In genomic region chr6:137488736-137489409, GRCh38 we compare ENCODE assay signal across 13 cellular contexts. TPM values are rescaled to one million over a fixed set of nuclear protein-coding genes. Genes with fewer than 3 reads are reported as not detected.
DNase-seq lines count a peak whose midpoint lies in the region; ATAC-seq and TF ChIP-seq lines count a peak whose summit lies in the region.
"Had no signal": no experiment of that assay in that cellular context is flagged by ENCODE, and none has a peak within 500 bp of the region (broad histone marks: within the 10 kb centered on the region; RNA-seq: fewer than 3 reads in every experiment).

No MANE protein-coding gene starts in this region.

- no peak overlapping the region for H3K18ac ChIP-seq in IMR-90 (ENCODE audit: low read depth, low read length)

- H3K4me3 ChIP-seq in IMR-90 (ENCODE audit: insufficient read depth, low read depth, low read length) (no peak overlapping the region), endodermal cell (ENCODE audit: low read length) (peak overlapping the region; percentile 67), parathyroid adenoma (ENCODE audit: low read depth, low read length) (no peak overlapping the region)
- H3K4me3 ChIP-seq: adrenal gland had no signal

- TF ChIP-seq CTCF in IMR-90 (conservative IDR thresholded peaks at IDR 0.05; ENCODE audit: low read depth, low read length) (no peak), endodermal cell (conservative IDR thresholded peaks at IDR 0.05) (no peak), parathyroid adenoma (IDR thresholded peaks at IDR 0.05) (no peak), foreskin keratinocyte (conservative IDR thresholded peaks at IDR 0.05) (no peak)

- TF ChIP-seq RAD21 in IMR-90 (IDR thresholded peaks at IDR 0.05; ENCODE audit: low read length), result no peak

- no peak overlapping the region for H4K8ac ChIP-seq in IMR-90 (ENCODE audit: low read depth in 2 of 2, low read length in 2 of 2)

- no peaks in the 10 kb centered on the region for H3K79me2 ChIP-seq in parathyroid adenoma

- no peaks in the 10 kb centered on the region; the same call in 1 of the 2 replicates for H4K20me1 ChIP-seq in IMR-90 (ENCODE audit: insufficient read depth, low read length)

- CTCF ChIA-PET in IMR-90 (lab: Yijun Ruan, JAX), result interaction anchor here (0.6 kb wide), 1 partner anchor 554 kb away, joined by 6 read pairs; no protein-coding TSS in a partner anchor

- H2BK5ac ChIP-seq in IMR-90 (ENCODE audit: low read depth, low read length, poor library complexity, severe bottlenecking), result no peak overlapping the region

- H2AK5ac ChIP-seq in IMR-90 (ENCODE audit: low read depth, low read length), result no peak overlapping the region

- no peaks in the 10 kb centered on the region for H3K36me3 Mint-ChIP-seq in endodermal cell (ENCODE audit: low read depth)

- peaks cover 82% of the 10 kb centered on the region for H3K27me3 ChIP-seq in IMR-90 (ENCODE audit: control insufficient read depth, insufficient read depth, low read length)
- peaks cover 100% of the 10 kb centered on the region for H3K27me3 ChIP-seq in endodermal cell (ENCODE audit: control insufficient read depth, insufficient read depth, low read length, poor library complexity, severe bottlenecking)
- H3K27me3 ChIP-seq in parathyroid adenoma (ENCODE audit: control insufficient read depth, insufficient read depth, low read length), result peaks cover 30% of the 10 kb centered on the region
- H3K27me3 ChIP-seq in foreskin keratinocyte, result peaks cover 100% of the 10 kb centered on the region

- H3K36me3 ChIP-seq in ES-I3 (ENCODE audit: insufficient read depth, low read length) (no peaks in the 10 kb centered on the region), IMR-90 (ENCODE audit: control insufficient read depth, insufficient read depth, low read length) (no peaks in the 10 kb centered on the region), endodermal cell (ENCODE audit: control insufficient read depth, insufficient read depth, low read length) (no peaks in the 10 kb centered on the region), parathyroid adenoma (ENCODE audit: control insufficient read depth, insufficient read depth, low read length) (no peaks in the 10 kb centered on the region)
- H3K36me3 ChIP-seq: adrenal gland had no signal

- TF ChIP-seq POLR2A in IMR-90 (IDR thresholded peaks at IDR 0.05; ENCODE audit: low read depth, low read length), result no peak

- intact Hi-C loops in IMR-90 (cut with micrococcal nuclease), result no loop called here

- H3K4me1 Mint-ChIP-seq in endodermal cell, result peaks cover 41% of the 10 kb centered on the region

- in situ Hi-C loops in IMR-90 (cut with MboI; ENCODE audit: low sequenced_read_pairs), result no loop called here

- H2AK9ac ChIP-seq in IMR-90 (replicated peaks; ENCODE audit: low read depth, low read length, poor library complexity), result peak overlapping the region; percentile 50

- H4K5ac ChIP-seq in IMR-90 (ENCODE audit: low read depth, low read length), result no peak overlapping the region

- H2BK15ac ChIP-seq in IMR-90 (ENCODE audit: low read depth, low read length), result no peak overlapping the region

- DNase-seq in IMR-90, result no peak
- DNase-seq in endodermal cell, result peak; percentile 84
- DNase-seq in NCI-H146 treated with DMSO at 0.1 percent for 48 hours (lab: John Stamatoyannopoulos, UW; ENCODE audit: unreplicated experiment), result no peak
- DNase-seq in foreskin keratinocyte, result no peak
- DNase-seq: adrenal gland; NK-92 treated with Interleukin-12 subunit alpha and Interleukin-12 subunit beta, amount 100 ng/mL, for 24 hours; T1000 had no signal

- no peak overlapping the region for H3K14ac ChIP-seq in IMR-90 (replicated peaks; ENCODE audit: low read depth, low read length)

- H2BK120ac ChIP-seq in IMR-90 (ENCODE audit: low read depth, low read length), result no peak overlapping the region

- H3K56ac ChIP-seq in IMR-90 (ENCODE audit: extremely low read depth, insufficient read depth, low read length), result no peak overlapping the region

- peak overlapping the region; percentile 43 for H2AFZ ChIP-seq in IMR-90 (replicated peaks; ENCODE audit: low read length, poor library complexity)
- H2AFZ ChIP-seq in parathyroid adenoma, result no peak overlapping the region

- H4K91ac ChIP-seq in IMR-90 (ENCODE audit: insufficient read depth, low read depth, low read length), result no peak overlapping the region

- H3K9ac ChIP-seq in ES-I3 (ENCODE audit: low read depth, low read length) (peak overlapping the region; percentile 56; the same call in 1 of the 2 replicates), IMR-90 (ENCODE audit: low read depth, low read length) (no peak overlapping the region), endodermal cell (ENCODE audit: extremely low read depth, low read length, poor library complexity, severe bottlenecking) (no peak overlapping the region), parathyroid adenoma (no peak overlapping the region)

- H3K79me1 ChIP-seq in IMR-90 (ENCODE audit: low read depth in 1 of 2, low read length in 2 of 2), result no peaks in the 10 kb centered on the region

- no peak overlapping the region for H3K4ac ChIP-seq in IMR-90 (ENCODE audit: low read depth, low read length)

- 6% methylated on average over 23 of the region's 52 CpGs; no CpG with 5 or more reads in 1 of the 2 experiments for WGBS in IMR-90 (ENCODE audit: extremely low coverage in 2 of 2, insufficient read length in 1 of 2), 2 experiments
- WGBS in endodermal cell (ENCODE audit: insufficient coverage in 1 of 2, insufficient read length in 1 of 2), 2 experiments, result 3 to 10% methylated on average over 12 to 52 of the region's 52 CpGs

- ATAC-seq in IMR-90 (ENCODE audit: low read depth), result no peak
- ATAC-seq in GM21576 (IDR thresholded peaks at IDR 0.05; ENCODE audit: unreplicated experiment), result no peak
- ATAC-seq in GM21390 (IDR thresholded peaks at IDR 0.05; ENCODE audit: unreplicated experiment), result no peak
- ATAC-seq in foreskin keratinocyte, result no peak

- H3K4me1 ChIP-seq in ES-I3 (ENCODE audit: insufficient read depth, low read length) (peaks cover 25% of the 10 kb centered on the region), IMR-90 (ENCODE audit: control insufficient read depth, insufficient read depth, low read length) (no peaks in the 10 kb centered on the region), endodermal cell (ENCODE audit: control insufficient read depth, insufficient read depth, low read length) (peaks cover 7% of the 10 kb centered on the region), parathyroid adenoma (no peaks in the 10 kb centered on the region), foreskin keratinocyte (no peaks in the 10 kb centered on the region)

- no peak overlapping the region for H3K27ac Mint-ChIP-seq in endodermal cell

- POLR2A ChIA-PET in IMR-90 (lab: Charles Lee; ENCODE audit: unreplicated experiment), result no interaction called here

- H2BK20ac ChIP-seq in IMR-90 (ENCODE audit: low read depth, low read length), result no peak overlapping the region

- dilution Hi-C loops in IMR-90 (cut with HindIII; ENCODE audit: low sequenced_read_pairs, unreplicated experiment), result no loop called here

- peaks cover 99% of the 10 kb centered on the region for H3K27me3 Mint-ChIP-seq in endodermal cell (ENCODE audit: insufficient read depth)

- no TSS peak for BruUV-seq in IMR-90 (replicated peaks; lab: Mats Ljungman, UMichigan)

- no peak overlapping the region for H3K27ac ChIP-seq in IMR-90 (ENCODE audit: insufficient read depth, low read length)
- no peak overlapping the region for H3K27ac ChIP-seq in endodermal cell (ENCODE audit: low read depth, low read length)
- no peak overlapping the region for H3K27ac ChIP-seq in parathyroid adenoma
- H3K27ac ChIP-seq in foreskin keratinocyte, result no peak overlapping the region
- H3K27ac ChIP-seq: adrenal gland had no signal

- no peak overlapping the region for H3K23ac ChIP-seq in IMR-90 (ENCODE audit: low read depth, low read length)

- peak overlapping the region; percentile 51 for H3K4me3 Mint-ChIP-seq in endodermal cell

- no peaks in the 10 kb centered on the region for H3K9me3 ChIP-seq in ES-I3 (ENCODE audit: control insufficient read depth, insufficient read depth, low read length)
- H3K9me3 ChIP-seq in IMR-90 (ENCODE audit: control insufficient read depth, insufficient read depth, low read length), result peaks cover 10% of the 10 kb centered on the region; the same call in 1 of the 2 replicates
- no peaks in the 10 kb centered on the region for H3K9me3 ChIP-seq in endodermal cell (ENCODE audit: control insufficient read depth, low read length)
- H3K9me3 ChIP-seq in parathyroid adenoma (ENCODE audit: control insufficient read depth, low read length), result no peaks in the 10 kb centered on the region
- H3K9me3 ChIP-seq: adrenal gland had no signal

- H3K9me1 ChIP-seq in IMR-90 (ENCODE audit: insufficient read depth, low read length), result no peaks in the 10 kb centered on the region; the same call in 1 of the 2 replicates

- H3K4me2 ChIP-seq in IMR-90 (ENCODE audit: low read depth, low read length) (no peak overlapping the region), parathyroid adenoma (ENCODE audit: low read length) (peak overlapping the region; percentile 45)

- no peaks in the 10 kb centered on the region for H3K9me3 Mint-ChIP-seq in endodermal cell

TF ChIP-seq in IMR-90, 13 proteins besides CTCF, POLR2A, EP300 and RAD21 (continues in another document):
- TF ChIP-seq CHD1 (IDR thresholded peaks at IDR 0.05; ENCODE audit: low read depth, low read length) (no peak), ELK1 (IDR thresholded peaks at IDR 0.05; ENCODE audit: borderline replicate concordance, low read depth, low read length) (no peak)
- TF ChIP-seq, protein P1, sequence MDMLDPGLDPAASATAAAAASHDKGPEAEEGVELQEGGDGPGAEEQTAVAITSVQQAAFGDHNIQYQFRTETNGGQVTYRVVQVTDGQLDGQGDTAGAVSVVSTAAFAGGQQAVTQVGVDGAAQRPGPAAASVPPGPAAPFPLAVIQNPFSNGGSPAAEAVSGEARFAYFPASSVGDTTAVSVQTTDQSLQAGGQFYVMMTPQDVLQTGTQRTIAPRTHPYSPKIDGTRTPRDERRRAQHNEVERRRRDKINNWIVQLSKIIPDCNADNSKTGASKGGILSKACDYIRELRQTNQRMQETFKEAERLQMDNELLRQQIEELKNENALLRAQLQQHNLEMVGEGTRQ (IDR thresholded peaks at IDR 0.05; ENCODE audit: low read depth, low read length), result no peak

RNA-seq across cellular contexts. Expression of gene OLIG3, which starts 5.3 kb away (rescaled TPM):
- total RNA-seq in IMR-90 (2012; rRNA removed) (not detected in 2 replicates), endodermal cell (not detected), foreskin keratinocyte (not detected in 2 replicates)
- polyA plus RNA-seq in IMR-90 (2012; rRNA removed) (not detected in 2 replicates), foreskin keratinocyte (not detected in 2 replicates)
- polyA plus RNA-seq in IMR-90 (2012; cell fraction: cytosol; rRNA removed), result not detected in 2 replicates
- not detected in 2 replicates for polyA plus RNA-seq in IMR-90 (2012; cell fraction: nucleus; rRNA removed; ENCODE audit: low replicate concordance)
- polyA plus RNA-seq in endodermal cell (2013, experiment 1 of 2), result 42.2 TPM
- 31.6 TPM for polyA plus RNA-seq in endodermal cell (2013, experiment 2 of 2)
- total RNA-seq: adrenal gland, Daoy, subcutaneous adipose tissue had no signal
- polyA plus RNA-seq: adrenal gland had no signal
